In genomic region chr18:31634331-31634713, GRCh38 we compare ENCODE assay signal across 11 cellular contexts. TPM values are rescaled to one million over a fixed set of nuclear protein-coding genes. Genes with fewer than 3 reads are reported as not detected.
DNase-seq lines count a peak whose midpoint lies in the region; ATAC-seq lines count a peak whose summit lies in the region.
"Had no signal": no experiment of that assay in that cellular context is flagged by ENCODE, and none has a peak within 500 bp of the region (broad histone marks: within the 10 kb centered on the region; RNA-seq: fewer than 3 reads in every experiment).

No MANE protein-coding gene starts in this region.

- peaks cover 17% of the 10 kb centered on the region for H3K4me1 Mint-ChIP-seq in activated CD4-positive, alpha-beta T cell treated with anti-CD3 and anti-CD28 coated beads, Interleukin-2, amount 10 ng/mL, durations not matched to agents 24 days and 14 days
- H3K4me1 Mint-ChIP-seq in stimulated activated effector memory CD8-positive, alpha-beta T cell treated with anti-CD3 and anti-CD28 coated beads, Interleukin-12 subunit alpha, Interleukin-12 subunit beta, amount 100 ng/mL, for 72 hours = peaks cover 15% of the 10 kb centered on the region

- H3K36me3 Mint-ChIP-seq in activated CD4-positive, alpha-beta T cell treated with anti-CD3 and anti-CD28 coated beads, Interleukin-2, amount 10 ng/mL, durations not matched to agents 24 days and 14 days (ENCODE audit: low read depth) = no peaks in the 10 kb centered on the region
- H3K36me3 Mint-ChIP-seq in stimulated activated effector memory CD8-positive, alpha-beta T cell treated with anti-CD3 and anti-CD28 coated beads, Interleukin-12 subunit alpha, Interleukin-12 subunit beta, amount 100 ng/mL, for 72 hours = no peaks in the 10 kb centered on the region

- peak; percentile 63 for DNase-seq in activated CD4-positive, alpha-beta T cell treated with anti-CD3 and anti-CD28 coated beads, Interleukin-2, amount 10 ng/mL, durations not matched to agents 24 days and 14 days
- DNase-seq in activated CD4-positive, alpha-beta T cell treated with anti-CD3 and anti-CD28 coated beads, Interleukin-2, amount 50 U/mL, for 48 hours = no peak
- no peak for DNase-seq in stimulated activated effector memory CD8-positive, alpha-beta T cell treated with anti-CD3 and anti-CD28 coated beads, Interleukin-12 subunit alpha, Interleukin-12 subunit beta, amount 100 ng/mL, for 72 hours (ENCODE audit: low spot score in 2 of 2)
- DNase-seq in OCI-M1 (lab: John Stamatoyannopoulos, UW) = no peak
- DNase-seq in NCI-H146 (lab: John Stamatoyannopoulos, UW) = no peak
- DNase-seq in 8988T = no peak
- DNase-seq: hypothalamus, SHP77 treated with DMSO at 0.1 percent for 48 hours had no signal

- H3K4me3 Mint-ChIP-seq in activated CD4-positive, alpha-beta T cell treated with anti-CD3 and anti-CD28 coated beads, Interleukin-2, amount 10 ng/mL, durations not matched to agents 24 days and 14 days = no peak overlapping the region
- H3K4me3 Mint-ChIP-seq in stimulated activated effector memory CD8-positive, alpha-beta T cell treated with anti-CD3 and anti-CD28 coated beads, Interleukin-12 subunit alpha, Interleukin-12 subunit beta, amount 100 ng/mL, for 72 hours = peak overlapping the region; percentile 11

- intact Hi-C loops in activated CD4-positive, alpha-beta T cell treated with anti-CD3 and anti-CD28 coated beads, Interleukin-2, amount 10 ng/mL, durations not matched to agents 24 days and 14 days (cut with micrococcal nuclease) = loop anchor here (10.0 kb wide), 1 partner anchor 50 kb away; the partner anchor contains the start of gene B4GALT6

- ATAC-seq in GM21786 (IDR thresholded peaks at IDR 0.05; ENCODE audit: unreplicated experiment) (peak; percentile 93), HG03439 (IDR thresholded peaks at IDR 0.05; ENCODE audit: unreplicated experiment) (peak; percentile 93)
- peak; percentile 89 for ATAC-seq in stimulated activated effector memory CD8-positive, alpha-beta T cell treated with anti-CD3 and anti-CD28 coated beads, Interleukin-12 subunit alpha, Interleukin-12 subunit beta, amount 100 ng/mL, for 72 hours

- no peak overlapping the region for H3K27ac Mint-ChIP-seq in activated CD4-positive, alpha-beta T cell treated with anti-CD3 and anti-CD28 coated beads, Interleukin-2, amount 10 ng/mL, durations not matched to agents 24 days and 14 days
- no peak overlapping the region for H3K27ac Mint-ChIP-seq in stimulated activated effector memory CD8-positive, alpha-beta T cell treated with anti-CD3 and anti-CD28 coated beads, Interleukin-12 subunit alpha, Interleukin-12 subunit beta, amount 100 ng/mL, for 72 hours

- no peaks in the 10 kb centered on the region for H3K9me3 Mint-ChIP-seq in activated CD4-positive, alpha-beta T cell treated with anti-CD3 and anti-CD28 coated beads, Interleukin-2, amount 10 ng/mL, durations not matched to agents 24 days and 14 days
- no peaks in the 10 kb centered on the region for H3K9me3 Mint-ChIP-seq in stimulated activated effector memory CD8-positive, alpha-beta T cell treated with anti-CD3 and anti-CD28 coated beads, Interleukin-12 subunit alpha, Interleukin-12 subunit beta, amount 100 ng/mL, for 72 hours

- peaks cover 7% of the 10 kb centered on the region for H3K27me3 Mint-ChIP-seq in activated CD4-positive, alpha-beta T cell treated with anti-CD3 and anti-CD28 coated beads, Interleukin-2, amount 10 ng/mL, durations not matched to agents 24 days and 14 days

RNA-seq across cellular contexts. Expression of gene TTR, which starts 42.6 kb away (rescaled TPM):
- total RNA-seq in activated CD4-positive, alpha-beta T cell treated with anti-CD3 and anti-CD28 coated beads, Interleukin-2, amount 10 ng/mL, durations not matched to agents 24 days and 14 days = not detected in 2 replicates
- total RNA-seq: activated CD8-positive, alpha-beta memory T cell treated with anti-CD3 and anti-CD28 coated beads for 36 hours had no signal

RNA-seq across cellular contexts. Expression of gene B4GALT6, which starts 50.1 kb away (rescaled TPM):
- 2.4 and 2.8 TPM in 2 replicates for total RNA-seq in activated CD4-positive, alpha-beta T cell treated with anti-CD3 and anti-CD28 coated beads, Interleukin-2, amount 10 ng/mL, durations not matched to agents 24 days and 14 days
